ENCODE assay signal across 1 cellular context in genomic region chr7:21908746-21909145, GRCh38.
TF ChIP-seq lines count a peak whose summit lies in the region.

No MANE protein-coding gene starts in this region.

TF ChIP-seq in HepG2, 621 proteins besides CTCF, POLR2A, EP300 and RAD21:
- TF ChIP-seq ZNF468 (CRISPR knock-in tag; IDR thresholded peaks at IDR 0.05): no peak
- TF ChIP-seq MAFF (IDR thresholded peaks at IDR 0.05; ENCODE audit: low read depth, low read length): peak; percentile 41; the same call in 1 of the 2 replicates
- TF ChIP-seq MAFK (conservative IDR thresholded peaks at IDR 0.05 in 1 of 2, IDR thresholded peaks at IDR 0.05 in 1 of 2; ENCODE audit: low read length in 2 of 2): peak; percentile 46 to 58; a peak in 3 of 4 replicates
TF ChIP-seq in HepG2: peak in this region for 2.
